1 cellular context compared by ENCODE assay signal in the genomic region with DNA sequence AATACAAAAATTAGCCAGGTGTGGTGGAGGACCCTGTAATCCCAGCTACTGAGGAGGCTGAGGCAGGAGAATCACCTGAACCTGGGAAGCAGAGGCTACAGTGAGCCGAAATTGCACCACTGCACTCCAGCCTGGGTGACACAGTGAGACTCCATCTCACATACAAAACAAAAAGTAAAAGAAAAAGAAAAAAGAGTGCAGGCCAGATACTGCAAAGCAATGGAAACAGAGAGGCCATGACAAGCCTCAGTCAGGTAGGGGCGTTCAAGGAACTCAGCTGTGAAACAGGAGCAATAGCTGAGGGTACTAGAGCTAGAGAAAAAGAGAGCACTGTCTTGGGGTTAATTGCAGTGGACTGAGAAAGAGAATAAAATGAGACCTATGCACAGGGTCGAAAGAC.
TF ChIP-seq lines count a peak whose summit lies in the region.

No MANE protein-coding gene starts in this region.

TF ChIP-seq in GM23338, 12 proteins besides CTCF, POLR2A, EP300 and RAD21:
- TF ChIP-seq POLR2AphosphoS5 (IDR thresholded peaks at IDR 0.05; ENCODE audit: low read depth) = no peak
- TF ChIP-seq EZH2phosphoT487 (IDR thresholded peaks at IDR 0.05; ENCODE audit: unreplicated experiment) = no peak
- TF ChIP-seq ZNF331 (CRISPR knock-in tag; IDR thresholded peaks at IDR 0.05; ENCODE audit: low read depth) = no peak
- no peak for TF ChIP-seq STAT1 (IDR thresholded peaks at IDR 0.05; ENCODE audit: unreplicated experiment)
- no peak for TF ChIP-seq NANOG (IDR thresholded peaks at IDR 0.05; ENCODE audit: borderline replicate concordance)
